Comparison of ENCODE assay signal across 8 cellular contexts in genomic region chr11:134253189-134253993, GRCh38. TPM values are rescaled to one million over a fixed set of nuclear protein-coding genes. Genes with fewer than 3 reads are reported as not detected.
DNase-seq lines count a peak whose midpoint lies in the region; ATAC-seq, FAIRE-seq and TF ChIP-seq lines count a peak whose summit lies in the region.

TSS of gene ACAD8 (plus strand) at chr11:134253568. CDS start at chr11:134253601, 33 bp downstream.
TSS of gene THYN1 (minus strand) at chr11:134253352. CDS start at chr11:134252882, 470 bp downstream.

- H3K4me2 ChIP-seq in keratinocyte (ENCODE audit: control insufficient read depth, extremely low read depth, insufficient read depth, low read depth, low read length), result peak within 1 kb of the TSS; percentile 78

- H2AFZ ChIP-seq in keratinocyte (ENCODE audit: control insufficient read depth, low read length), result peak within 1 kb of the TSS; percentile 66

- peaks cover 8% of the 10 kb centered on the region in 2 experiments for H3K36me3 ChIP-seq in keratinocyte (ENCODE audit: control insufficient read depth in 2 of 2, extremely low read depth in 1 of 2, insufficient read depth in 2 of 2, low read length in 2 of 2)

- no peaks in the 10 kb centered on the region for H3K9me3 ChIP-seq in keratinocyte (ENCODE audit: control insufficient read depth, low read depth, low read length)

- ATAC-seq in GM19035 (IDR thresholded peaks at IDR 0.05; ENCODE audit: unreplicated experiment) (peak; percentile 99), HG03354 (IDR thresholded peaks at IDR 0.05; ENCODE audit: poor library complexity, severe bottlenecking, unreplicated experiment) (peak; percentile 99)
- ATAC-seq in activated CD4-positive, CD25-positive, alpha-beta regulatory T cell treated with anti-CD3 and anti-CD28 coated beads, Interleukin-2, amount 50 U/mL, for 24 hours, result peak; percentile 100

- DNase-seq in AG20443 (ENCODE audit: low spot score) (peak; percentile 98), NCI-H446 treated with DMSO at 0.1 percent for 48 hours (lab: John Stamatoyannopoulos, UW) (peak; percentile 96), cerebellar cortex (ENCODE audit: low spot score) (peak; percentile 98), keratinocyte (ENCODE audit: low read depth, low spot score) (peak; percentile 82)
- DNase-seq in stimulated activated CD4-positive, alpha-beta T cell treated with anti-CD3 and anti-CD28 coated beads, Interleukin-15, amount 100 ng/mL, for 1 hour (ENCODE audit: low read depth in 1 of 2, low spot score in 1 of 2), result peak; percentile 89 to 92

- peak within 1 kb of the TSS; percentile 25 for H3K27ac ChIP-seq in keratinocyte (ENCODE audit: control insufficient read depth, insufficient read depth, low read length)

- peak in 1 of 3 experiments; percentile 19 for TF ChIP-seq CTCF in keratinocyte (optimal IDR thresholded peaks at IDR 0.05 in 1 of 3, IDR thresholded peaks at IDR 0.05 in 1 of 3, conservative IDR thresholded peaks at IDR 0.05 in 1 of 3; ENCODE audit: extremely low read depth in 1 of 3, insufficient read depth in 2 of 3, low read length in 3 of 3)

- H3K4me3 ChIP-seq in keratinocyte (ENCODE audit: control insufficient read depth in 2 of 3, extremely low read depth in 1 of 3, insufficient read depth in 2 of 3, low read depth in 1 of 3, low read length in 3 of 3), result peak within 1 kb of the TSS; percentile 67 to 91 (median 74)

- peaks cover 17% of the 10 kb centered on the region for H3K79me2 ChIP-seq in keratinocyte (ENCODE audit: control insufficient read depth, insufficient read depth, low read length)

- no peaks in the 10 kb centered on the region for H3K27me3 ChIP-seq in keratinocyte (ENCODE audit: control insufficient read depth, extremely low read depth, insufficient read depth, low read length)

- peaks cover 7% of the 10 kb centered on the region for H3K4me1 ChIP-seq in keratinocyte (ENCODE audit: control insufficient read depth, extremely low read depth, insufficient read depth, low read length)

- dilution Hi-C loops in keratinocyte (cut with MboI; ENCODE audit: extremely low pct_ligation_motif_present, low sequenced_read_pairs), result no loop called here

- H3K9me1 ChIP-seq in keratinocyte (ENCODE audit: control insufficient read depth, extremely low read depth, insufficient read depth, low read length), result peaks cover 2% of the 10 kb centered on the region

- H3K9ac ChIP-seq in keratinocyte (ENCODE audit: control insufficient read depth, extremely low read depth, insufficient read depth, low read length), result peak within 1 kb of the TSS; percentile 74

- no peaks in the 10 kb centered on the region for H4K20me1 ChIP-seq in keratinocyte (ENCODE audit: control insufficient read depth, extremely low read depth, insufficient read depth, low read length)

- FAIRE-seq in keratinocyte (lab: Jason Lieb, UNC), result no peak

RNA-seq across cellular contexts. Expression of gene ACAD8, which starts in this region (rescaled TPM):
- polyA plus RNA-seq in keratinocyte, result 18.2 to 21.7 TPM (median 20.6 TPM) in 3 replicates
- polyA plus RNA-seq in keratinocyte (2011; ENCODE audit: low read depth), result 14.1 TPM
- 11.8 and 12.8 TPM in 2 replicates for polyA plus RNA-seq in keratinocyte (2011; cell fraction: cytosol; rRNA removed)
- 54.5 and 71.6 TPM in 2 replicates for polyA plus RNA-seq in keratinocyte (2011; cell fraction: nucleus; rRNA removed)
- polyA plus RNA-seq in keratinocyte (2012; ENCODE audit: low replicate concordance), result 14.3 and 27.2 TPM in 2 replicates
- polyA minus RNA-seq in keratinocyte, result 13.0 to 16.7 TPM (median 14.9 TPM) in 3 replicates
- polyA minus RNA-seq in keratinocyte (2011; cell fraction: cytosol; rRNA and poly(A)+ RNA removed), result 10.4 TPM
- polyA minus RNA-seq in keratinocyte (2011; cell fraction: nucleus; rRNA and poly(A)+ RNA removed), result 9.9 and 17.2 TPM in 2 replicates

RNA-seq across cellular contexts. Expression of gene THYN1, which starts in this region (rescaled TPM):
- 33.9 to 47.9 TPM (median 45.8 TPM) in 3 replicates for polyA plus RNA-seq in keratinocyte
- polyA plus RNA-seq in keratinocyte (2011; ENCODE audit: low read depth), result 22.3 TPM
- 30.5 and 40.3 TPM in 2 replicates for polyA plus RNA-seq in keratinocyte (2011; cell fraction: cytosol; rRNA removed)
- polyA plus RNA-seq in keratinocyte (2011; cell fraction: nucleus; rRNA removed), result 26.0 and 33.3 TPM in 2 replicates
- polyA plus RNA-seq in keratinocyte (2012; ENCODE audit: low replicate concordance), result 22.4 and 35.8 TPM in 2 replicates
- polyA minus RNA-seq in keratinocyte, result 6.1 to 33.5 TPM (median 22.0 TPM) in 3 replicates
- 18.0 TPM for polyA minus RNA-seq in keratinocyte (2011; cell fraction: cytosol; rRNA and poly(A)+ RNA removed)
- 4.9 and 14.1 TPM in 2 replicates for polyA minus RNA-seq in keratinocyte (2011; cell fraction: nucleus; rRNA and poly(A)+ RNA removed)

Comparison
In these comparisons a context has a peak if more than half of its experiments do, and no peak if none do; other contexts are left out.
1. Peak in every context shown above with its lines: DNase-seq, ATAC-seq, H3K4me3 ChIP-seq and H3K27ac ChIP-seq.